In genomic region chr2:119758881-119759450, GRCh38 we compare ENCODE assay signal across 8 cellular contexts. TPM values are rescaled to one million over a fixed set of nuclear protein-coding genes. Genes with fewer than 3 reads are reported as not detected.
DNase-seq lines count a peak whose midpoint lies in the region; FAIRE-seq and TF ChIP-seq lines count a peak whose summit lies in the region.

No MANE protein-coding gene starts in this region.

- peaks cover 6% of the 10 kb centered on the region; the same call in 1 of the 2 replicates for H3K23me2 ChIP-seq in H1 (ENCODE audit: low read depth, low read length)

- no peaks in the 10 kb centered on the region for H3K9me3 ChIP-seq in MM.1S (replicated peaks; ENCODE audit: insufficient read depth, low read length)
- H3K9me3 ChIP-seq in H1 (ENCODE audit: insufficient read depth in 2 of 2, low read depth in 1 of 2, low read length in 1 of 2), result no peaks in the 10 kb centered on the region
- H3K9me3 ChIP-seq in neuron (ENCODE audit: low read length), result no peaks in the 10 kb centered on the region

- H4K5ac ChIP-seq in H1 (ENCODE audit: insufficient read length, low read depth, low read length), result peak overlapping the region; percentile 38

- H3K56ac ChIP-seq in H1 (replicated peaks; ENCODE audit: insufficient read length, low read depth, low read length), result peak overlapping the region; percentile 39

- peak overlapping the region; percentile 62 for H3K9ac ChIP-seq in MM.1S (ENCODE audit: low read length)
- H3K9ac ChIP-seq in H1 (replicated peaks in 1 of 4; ENCODE audit: extremely low read depth in 1 of 4, low read depth in 3 of 4, low read length in 3 of 4), result peak overlapping the region; percentile 47 to 59 (median 52)

- H3K4me3 ChIP-seq in MM.1S (ENCODE audit: low read length) (peak overlapping the region; percentile 69), H1 (ENCODE audit: extremely low read depth in 1 of 4, insufficient read depth in 2 of 4, low read depth in 3 of 4, low read length in 4 of 4) (peak overlapping the region; percentile 45 to 86 (median 60)), neuron (ENCODE audit: low read length) (peak overlapping the region; percentile 82)

- no peak overlapping the region; the same call in 1 of the 2 replicates for H3K18ac ChIP-seq in H1 (ENCODE audit: extremely low read depth, low read length)

- 0 out of 2 replicates have a peak overlapping the region, but pooled peaks have one; percentile 8 for H4K8ac ChIP-seq in H1 (ENCODE audit: extremely low read depth, insufficient read depth, low read length)

- peak overlapping the region; percentile 78 to 92 (median 88) for H3K27ac Mint-ChIP-seq in CD14-positive monocyte

- H4K20me1 ChIP-seq in MM.1S (ENCODE audit: insufficient read depth, low read length), result no peaks in the 10 kb centered on the region
- peaks cover 0 to 3% of the 10 kb centered on the region in 2 experiments for H4K20me1 ChIP-seq in H1 (replicated peaks in 1 of 2; ENCODE audit: control insufficient read depth in 1 of 2, insufficient read depth in 2 of 2, low read length in 2 of 2)

- H3K79me1 ChIP-seq in H1 (ENCODE audit: low read depth, low read length), result no peaks in the 10 kb centered on the region

- H3K27ac ChIP-seq in MM.1S (ENCODE audit: low read length), result peak overlapping the region; percentile 87; the same call in 1 of the 2 replicates
- peak overlapping the region; percentile 79 for H3K27ac ChIP-seq in H1 (ENCODE audit: low read depth, low read length)

- H2AFZ ChIP-seq in MM.1S (ENCODE audit: low read length), result peak overlapping the region; percentile 80
- no peak overlapping the region for H2AFZ ChIP-seq in H1 (ENCODE audit: low read length)
- H2AFZ ChIP-seq in neuron (ENCODE audit: low read depth, low read length), result peak overlapping the region; percentile 64

- TF ChIP-seq RAD21 in H1 (IDR thresholded peaks at IDR 0.05 in 1 of 2, conservative IDR thresholded peaks at IDR 0.05 in 1 of 2; ENCODE audit: low read depth in 2 of 2, low read length in 2 of 2), result no peak

- H3K4me2 ChIP-seq in MM.1S (ENCODE audit: low read depth, low read length) (peak overlapping the region; percentile 76), H1 (ENCODE audit: insufficient read depth in 1 of 2, low read depth in 2 of 2, low read length in 2 of 2) (peak overlapping the region; percentile 66 to 86)

- no peak for FAIRE-seq in H1 (lab: Jason Lieb, UNC)

- WGBS in H1 (ENCODE audit: extremely low coverage in 1 of 2, insufficient coverage in 1 of 2, insufficient read length in 1 of 2, insufficient replicate concordance in 2 of 2, low coverage in 1 of 2, low lambda C conversion rate in 2 of 2, missing lambda C conversion rate in 1 of 2), 2 experiments, result 21% methylated on average over 13 of the region's 13 CpGs; no CpG with 5 or more reads in 1 of the 2 experiments

- H2BK5ac ChIP-seq in H1 (ENCODE audit: low read depth, low read length), result peak overlapping the region; percentile 29

- H3K36me3 ChIP-seq in MM.1S (replicated peaks; ENCODE audit: insufficient read depth, low read length), result no peaks in the 10 kb centered on the region
- H3K36me3 ChIP-seq in H1 (ENCODE audit: control insufficient read depth in 2 of 4, insufficient read depth in 4 of 4, low read length in 3 of 4), result no peaks in the 10 kb centered on the region
- no peaks in the 10 kb centered on the region for H3K36me3 ChIP-seq in neuron (ENCODE audit: insufficient read depth, low read length)

- H2BK12ac ChIP-seq in H1 (ENCODE audit: low read depth, low read length), result no peak overlapping the region

- peaks cover 9% of the 10 kb centered on the region for H3F3A ChIP-seq in MM.1S (ENCODE audit: insufficient read depth, low read length)

- no peak overlapping the region for H2BK15ac ChIP-seq in H1 (ENCODE audit: low read length)

- peaks cover 0 to 2% (median 0%) of the 10 kb centered on the region in 7 donors for H3K9me3 Mint-ChIP-seq in CD14-positive monocyte

- DNase-seq in CD14-positive monocyte (ENCODE audit: low spot score), result no peak
- no peak for DNase-seq in MM.1S
- DNase-seq in H1 (ENCODE audit: low read depth in 1 of 2, low spot score in 2 of 2), result no peak
- no peak for DNase-seq in stimulated activated CD4-positive, alpha-beta T cell treated with anti-CD3 and anti-CD28 coated beads, Interleukin-4, amount 100 ng/mL, for 24 hours
- DNase-seq in NCI-H510A (lab: John Stamatoyannopoulos, UW), result no peak
- DNase-seq in ACHN, result no peak
- no peak for DNase-seq in NCI-H2196 (lab: John Stamatoyannopoulos, UW; ENCODE audit: unreplicated experiment)

- no peak for TF ChIP-seq EP300 in H1 (IDR thresholded peaks at IDR 0.05; ENCODE audit: borderline replicate concordance in 1 of 2, low read depth in 2 of 2, low read length in 2 of 2)

- H3K36me3 Mint-ChIP-seq in CD14-positive monocyte, result no peaks in the 10 kb centered on the region

- no peak; a peak in 1 of 3 replicates for TF ChIP-seq POLR2A in H1 (IDR thresholded peaks at IDR 0.05; ENCODE audit: control extremely low read depth in 1 of 2, low read depth in 2 of 2, low read length in 2 of 2)

- POLR2A ChIA-PET in H1 (lab: Charles Lee; ENCODE audit: partially characterized antibody), result interaction anchor here (0.6 to 3.7 kb wide), 24 partner anchors 11 to 416 kb away, joined by 3 to 36 read pairs (median 3); no protein-coding TSS in a partner anchor

- TF ChIP-seq CTCF in CD14-positive monocyte (IDR thresholded peaks at IDR 0.05) (no peak), MM.1S (IDR thresholded peaks at IDR 0.05; ENCODE audit: low read length) (no peak), H1 (IDR thresholded peaks at IDR 0.05; ENCODE audit: control extremely low read depth in 1 of 3, insufficient read depth in 1 of 3, low read depth in 1 of 3, low read length in 3 of 3) (no peak)

- H2BK120ac ChIP-seq in H1 (replicated peaks; ENCODE audit: low read depth, low read length), result no peak overlapping the region

- peaks cover 34% of the 10 kb centered on the region for H3K4me1 Mint-ChIP-seq in CD14-positive monocyte

- H3K27me3 ChIP-seq in MM.1S (replicated peaks; ENCODE audit: insufficient read depth, low read length) (no peaks in the 10 kb centered on the region), H1 (replicated peaks in 1 of 4; ENCODE audit: control insufficient read depth in 3 of 4, extremely low read depth in 1 of 4, insufficient read depth in 3 of 4, low read length in 3 of 4) (no peaks in the 10 kb centered on the region), neuron (ENCODE audit: insufficient read depth, low read length) (no peaks in the 10 kb centered on the region)

- H3K9me2 ChIP-seq in MM.1S (replicated peaks; ENCODE audit: insufficient read depth, low read length), result no peaks in the 10 kb centered on the region

- H2AK5ac ChIP-seq in H1 (ENCODE audit: low read depth, low read length), result no peak overlapping the region

- H3K4me3 Mint-ChIP-seq in CD14-positive monocyte, result peak overlapping the region; percentile 90 to 93

- H3K27me3 Mint-ChIP-seq in CD14-positive monocyte (ENCODE audit: low read depth in 3 of 3), result no peaks in the 10 kb centered on the region

- H3K4ac ChIP-seq in H1 (replicated peaks; ENCODE audit: insufficient read length, low read depth, low read length), result no peak overlapping the region

- CTCF ChIA-PET in H1 (lab: Charles Lee; ENCODE audit: partially characterized antibody), result interaction anchor here (0.7 to 1.4 kb wide), 5 partner anchors 10 to 144 kb away, joined by 3 to 4 read pairs (median 3); no protein-coding TSS in a partner anchor

- peaks cover 7% of the 10 kb centered on the region; the same call in 1 of the 2 replicates for H3K4me1 ChIP-seq in MM.1S (ENCODE audit: low read length)
- H3K4me1 ChIP-seq in H1 (replicated peaks in 1 of 4; ENCODE audit: control insufficient read depth in 3 of 4, insufficient read depth in 4 of 4, low read length in 3 of 4), result peaks cover 3 to 8% (median 5%) of the 10 kb centered on the region in 4 experiments; a peak in 5 of 7 replicates
- H3K4me1 ChIP-seq in neuron (ENCODE audit: insufficient read depth, low read length), result peaks cover 21% of the 10 kb centered on the region

- peaks cover 37% of the 10 kb centered on the region for H3K79me2 ChIP-seq in MM.1S (ENCODE audit: low read length)
- peaks cover 15 to 38% of the 10 kb centered on the region in 2 experiments; a peak in 3 of 4 replicates for H3K79me2 ChIP-seq in H1 (ENCODE audit: control insufficient read depth in 1 of 2, insufficient read depth in 2 of 2, low read length in 2 of 2)

- intact Hi-C loops in CD14-positive monocyte (cut with micrococcal nuclease), result no loop called here

- H2BK20ac ChIP-seq in H1 (ENCODE audit: low read length), result no peak overlapping the region

- in situ Hi-C loops in ACHN (cut with HindIII; ENCODE audit: low pct_ligation_motif_present, low pct_unique_long_range_greater_than_20kb, low sequenced_read_pairs), result no loop called here

- no peak overlapping the region for H3K14ac ChIP-seq in H1 (ENCODE audit: insufficient read length)

- no peak overlapping the region for H3K23ac ChIP-seq in H1 (ENCODE audit: insufficient read length)

- no peak overlapping the region for H4K91ac ChIP-seq in H1 (replicated peaks; ENCODE audit: insufficient read length, low read length)

TF ChIP-seq in H1, 55 proteins besides CTCF, POLR2A, EP300 and RAD21 (continues in another document):
- no peak for TF ChIP-seq YY1 (IDR thresholded peaks at IDR 0.05; ENCODE audit: low read depth, low read length)
- TF ChIP-seq POLR2AphosphoS5 (IDR thresholded peaks at IDR 0.05; ENCODE audit: low read depth, low read length), result no peak
- no peak for TF ChIP-seq CTBP2 (IDR thresholded peaks at IDR 0.05; ENCODE audit: borderline replicate concordance, insufficient read depth, insufficient read length, low read length)
- no peak for TF ChIP-seq EGR1 (IDR thresholded peaks at IDR 0.05; ENCODE audit: borderline replicate concordance, low read depth, low read length)
- TF ChIP-seq CHD1 (IDR thresholded peaks at IDR 0.05; ENCODE audit: low read depth, low read length), result no peak
- TF ChIP-seq SIRT6 (IDR thresholded peaks at IDR 0.05; ENCODE audit: low read length), result no peak
- TF ChIP-seq JUN (IDR thresholded peaks at IDR 0.05; ENCODE audit: low read depth, low read length), result no peak
- no peak; the same call in 1 of the 2 replicates for TF ChIP-seq JUND (IDR thresholded peaks at IDR 0.05; ENCODE audit: low read length)

RNA-seq across cellular contexts. Expression of gene PTPN4, which starts 0.8 kb away (rescaled TPM):
- polyA plus RNA-seq in CD14-positive monocyte, result 1 to 10 TPM; 5.7 to 6.7 TPM
- 105 and 107 TPM in 2 replicates for total RNA-seq in H1 (2021; fragmentation: NEBNext Ultra II Directional; extraction: Animal tissue kit (Norgen Biotek cat#: 25700))
- polyA plus RNA-seq in H1 (2011; rRNA removed), result 16.4 and 28.5 TPM in 2 replicates
- polyA plus RNA-seq in H1 (2011; cell fraction: cytosol; rRNA removed), result 32.1 TPM
- 93.7 TPM for polyA plus RNA-seq in H1 (2011; cell fraction: nucleus; rRNA removed)
- polyA plus RNA-seq in H1 (2012, experiment 1 of 2), result 48.9 to 57.1 TPM (median 53.5 TPM) in 4 replicates
- 2.2 TPM for polyA plus RNA-seq in H1 (2012, experiment 2 of 2)
- polyA plus RNA-seq in H1 (2013, experiment 1 of 2), result 20.1 TPM
- polyA plus RNA-seq in H1 (2013, experiment 2 of 2), result 18.9 TPM
- polyA minus RNA-seq in H1 (2011; rRNA and poly(A)+ RNA removed), result 347 and 550 TPM in 2 replicates
- polyA minus RNA-seq in H1 (2011; cell fraction: cytosol; rRNA and poly(A)+ RNA removed), result 95.0 TPM
- polyA minus RNA-seq in H1 (2011; cell fraction: nucleus; rRNA and poly(A)+ RNA removed), result 690 TPM
